Comparison of ENCODE assay signal across 35 cellular contexts in genomic region chr2:217309056-217309455, GRCh38.
"Had no signal": no experiment of that assay in that cellular context is flagged by ENCODE, and none has a peak within 500 bp of the region (broad histone marks: within the 10 kb centered on the region; RNA-seq: fewer than 3 reads in every experiment).

No MANE protein-coding gene starts in this region.

- H3K4me3 ChIP-seq: MG63 had no signal

- H3K36me3 ChIP-seq: MG63 had no signal

- DNase-seq: Karpas-422, Kasumi-1, MG63, MM.1S, MV-4-11, NCI-H1048, NCI-H1092, NCI-H1092 treated with DMSO at 0.1 percent for 48 hours, NCI-H1105, NCI-H1105 treated with DMSO at 0.1 percent for 48 hours, NCI-H1417, NCI-H1417 treated with DMSO at 0.1 percent for 48 hours, NCI-H1436, NCI-H146, NCI-H1694, NCI-H1694 treated with DMSO at 0.1 percent for 48 hours, NCI-H187, NCI-H187 treated with DMSO at 0.1 percent for 48 hours, NCI-H1930, NCI-H2029, NCI-H2029 treated with DMSO at 0.1 percent for 48 hours, NCI-H2081, NCI-H2081 treated with DMSO at 0.1 percent for 48 hours, NCI-H2107, NCI-H2171, NCI-H2171 treated with DMSO at 0.1 percent for 48 hours, NCI-H2227 treated with DMSO at 0.1 percent for 48 hours, NCI-H226, NCI-H345, NCI-H446, NCI-H446 treated with DMSO at 0.1 percent for 48 hours, NCI-H510A, NCI-H510A treated with DMSO at 0.1 percent for 48 hours, NCI-H524, NCI-H524 treated with DMSO at 0.1 percent for 48 hours had no signal

- H3K27me3 ChIP-seq: MG63 had no signal

- H3K9me3 ChIP-seq: MG63 had no signal
